ENCODE assay signal across 8 cellular contexts in the genomic region with DNA sequence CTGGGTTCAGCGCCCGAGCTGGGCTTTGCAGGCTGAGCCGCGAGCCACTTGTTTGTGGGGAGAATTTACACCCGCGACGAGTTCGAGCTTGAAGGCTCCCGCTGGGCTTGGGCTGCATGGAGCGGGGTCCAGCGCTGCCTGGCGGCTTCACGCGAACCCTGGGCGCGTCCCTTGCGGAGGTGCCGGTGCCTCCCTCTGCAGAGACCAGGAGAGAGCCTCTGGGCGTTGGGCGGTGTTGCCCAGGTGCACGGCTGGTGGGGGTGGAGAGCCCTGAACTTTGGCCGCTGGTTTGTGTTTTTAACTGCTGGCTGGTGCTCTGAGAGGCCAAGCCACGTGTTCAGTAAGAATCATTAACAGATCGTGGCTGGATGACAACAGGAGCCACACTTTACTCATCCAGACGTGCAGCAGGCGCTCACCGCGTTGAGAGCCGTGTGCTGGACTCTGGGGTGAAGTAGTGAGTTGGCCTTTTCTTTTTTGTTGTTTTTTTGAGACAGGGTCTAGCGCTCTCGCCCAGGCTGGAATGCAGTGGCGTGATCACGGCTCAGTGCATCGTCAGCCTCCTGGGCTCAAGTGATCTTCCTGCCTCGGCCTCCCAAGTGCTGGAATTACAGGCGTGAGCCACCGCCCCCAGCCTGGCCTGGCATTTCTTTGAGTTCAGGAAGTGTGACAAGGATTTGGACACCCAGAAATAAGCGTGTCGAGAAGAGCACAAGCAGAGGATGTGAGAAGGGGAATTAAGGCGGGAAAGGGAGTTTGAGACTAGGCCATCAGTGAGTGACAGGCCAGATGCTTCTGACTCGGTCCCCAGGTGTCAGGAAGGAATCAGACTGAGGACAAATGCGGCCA. TPM values are rescaled to one million over a fixed set of nuclear protein-coding genes. Genes with fewer than 3 reads are reported as not detected.
DNase-seq lines count a peak whose midpoint lies in the region; ATAC-seq, FAIRE-seq and TF ChIP-seq lines count a peak whose summit lies in the region.

No MANE protein-coding gene starts in this region.

- TF ChIP-seq EP300 in GM12878 (IDR thresholded peaks at IDR 0.05; ENCODE audit: borderline replicate concordance in 1 of 2, control insufficient read depth in 1 of 2, low read depth in 2 of 2, low read length in 2 of 2): no peak

- SMC1A ChIA-PET in GM12878 (lab: Charles Lee; ENCODE audit: uncharacterized antibody, unreplicated experiment): interaction anchor here (1.0 to 1.6 kb wide), 3 partner anchors 13 to 173 kb away, joined by 3 to 8 read pairs (median 6); a partner anchor contains a TSS

- H2BK12ac ChIP-seq in H9 (ENCODE audit: insufficient read length, low read depth, low read length): no peak overlapping the region

- peaks cover 0 to 5% of the 10 kb centered on the region in 2 experiments; a peak in 3 of 4 replicates for H3K36me3 ChIP-seq in GM12878 (ENCODE audit: control insufficient read depth in 2 of 2, insufficient read depth in 2 of 2, low read length in 1 of 2)
- H3K36me3 ChIP-seq in kidney (ENCODE audit: control insufficient read depth in 1 of 2, insufficient read depth in 2 of 2, low read length in 2 of 2): peaks cover 18 to 24% of the 10 kb centered on the region in 2 donors

- no peak overlapping the region for H2BK120ac ChIP-seq in H9 (ENCODE audit: low read depth, low read length, poor library complexity, severe bottlenecking)

- TF ChIP-seq CTCF in H9 (conservative IDR thresholded peaks at IDR 0.05): no peak
- no peak for TF ChIP-seq CTCF in LNCaP clone FGC (IDR thresholded peaks at IDR 0.05; ENCODE audit: control insufficient read depth, extremely low read depth, insufficient read depth)
- no peak for TF ChIP-seq CTCF in GM12878 (IDR thresholded peaks at IDR 0.05 in 2 of 3, conservative IDR thresholded peaks at IDR 0.05 in 1 of 3; ENCODE audit: control insufficient read depth in 2 of 3, extremely low read depth in 1 of 3, insufficient read depth in 1 of 3, low read depth in 3 of 3, low read length in 3 of 3)
- TF ChIP-seq CTCF in kidney (IDR thresholded peaks at IDR 0.05; ENCODE audit: borderline replicate concordance, extremely low read depth, insufficient read depth): no peak

- in situ Hi-C loops in GM12878 (cut with MboI): no loop called here

- H3K4me3 Mint-ChIP-seq in activated T-cell treated with anti-CD3 and anti-CD28 coated beads, Interleukin-2, amount 50 U/mL, for 4 hours: peak overlapping the region; percentile 90
- peak overlapping the region; percentile 83 to 87 for H3K4me3 Mint-ChIP-seq in H9

- H2BK15ac ChIP-seq in H9 (ENCODE audit: low read depth, low read length): no peak overlapping the region

- WGBS in H9 (ENCODE audit: extremely low coverage, insufficient read length, low lambda C conversion rate): no CpG with 5 or more reads among the region's 42 CpGs
- 4% methylated on average over 42 of the region's 42 CpGs for WGBS in GM12878 (ENCODE audit: insufficient coverage, insufficient replicate concordance, low lambda C conversion rate, missing lambda C conversion rate)

- peaks cover 9% of the 10 kb centered on the region for H3K4me1 Mint-ChIP-seq in activated T-cell treated with anti-CD3 and anti-CD28 coated beads, Interleukin-2, amount 50 U/mL, for 4 hours (ENCODE audit: low read depth)
- peaks cover 6 to 7% of the 10 kb centered on the region in 2 experiments for H3K4me1 Mint-ChIP-seq in H9

- no peaks in the 10 kb centered on the region for H3K4me1 ChIP-seq in H9 (ENCODE audit: insufficient read depth, low read length)
- peaks cover 6% of the 10 kb centered on the region; the same call in 1 of the 2 replicates for H3K4me1 ChIP-seq in GM12878 (ENCODE audit: control insufficient read depth, insufficient read depth, low read length)
- peaks cover 5 to 12% of the 10 kb centered on the region in 2 donors for H3K4me1 ChIP-seq in kidney (ENCODE audit: control insufficient read depth in 1 of 2, insufficient read depth in 1 of 2, low read depth in 1 of 2, low read length in 2 of 2)

- H3K9me3 Mint-ChIP-seq in activated T-cell treated with anti-CD3 and anti-CD28 coated beads, Interleukin-2, amount 50 U/mL, for 4 hours: no peaks in the 10 kb centered on the region
- peaks cover 33 to 37% of the 10 kb centered on the region in 2 experiments for H3K9me3 Mint-ChIP-seq in H9

- H4K8ac ChIP-seq in H9 (replicated peaks; ENCODE audit: insufficient read length, low read depth, low read length): no peak overlapping the region

- H3K4me2 ChIP-seq in H9 (ENCODE audit: insufficient read depth, insufficient read length, low read length) (peak overlapping the region; percentile 59), GM12878 (ENCODE audit: control insufficient read depth, insufficient read depth) (peak overlapping the region; percentile 82)

- no peak overlapping the region for H4K5ac ChIP-seq in H9 (ENCODE audit: insufficient read length, low read depth, low read length)

- H3K9me3 ChIP-seq in H9 (ENCODE audit: control insufficient read depth, low read depth, low read length) (peaks cover 14% of the 10 kb centered on the region), GM12878 (replicated peaks; ENCODE audit: control insufficient read depth, insufficient read depth, low read length) (no peaks in the 10 kb centered on the region; the same call in 2 of the 3 replicates), kidney (ENCODE audit: control insufficient read depth in 1 of 2, low read length in 2 of 2) (no peaks in the 10 kb centered on the region)

- H3K27me3 ChIP-seq in H9 (ENCODE audit: insufficient read depth, low read length) (no peaks in the 10 kb centered on the region), GM12878 (replicated peaks in 1 of 2; ENCODE audit: control insufficient read depth in 2 of 2, insufficient read depth in 2 of 2, low read length in 1 of 2) (no peaks in the 10 kb centered on the region)

- peak overlapping the region; percentile 84; the same call in 1 of the 2 replicates for H3K14ac ChIP-seq in H9 (ENCODE audit: insufficient read depth, low read length)

- H2BK5ac ChIP-seq in H9 (ENCODE audit: insufficient read length, low read length): no peak overlapping the region

- H3K27ac Mint-ChIP-seq in H9: peak overlapping the region in 2 of 3 experiments; percentile 62 to 85; a peak in 5 of 7 replicates

- CTCF ChIA-PET in GM12878 (lab: Yijun Ruan, JAX): interaction anchor here (0.8 to 1.5 kb wide), 4 partner anchors 13 to 224 kb away, joined by 3 to 12 read pairs (median 3); no protein-coding TSS in a partner anchor

- H3K4me3 ChIP-seq in LNCaP clone FGC (ENCODE audit: low read depth, low read length) (peak overlapping the region; percentile 85), GM12878 (peak overlapping the region; percentile 88), kidney (ENCODE audit: low read length in 2 of 2) (peak overlapping the region; percentile 61 to 85)

- H3K9ac ChIP-seq in H9 (ENCODE audit: extremely low read depth, insufficient read length, low read length) (peak overlapping the region; percentile 69), GM12878 (ENCODE audit: control insufficient read depth, insufficient read depth, low read length) (peak overlapping the region; percentile 87), kidney (ENCODE audit: low read length in 2 of 2) (peak overlapping the region; percentile 25 to 61)

- no peak for TF ChIP-seq POLR2A in GM12878 (IDR thresholded peaks at IDR 0.05; ENCODE audit: low read depth, low read length)

- no peaks in the 10 kb centered on the region for H3K27me3 Mint-ChIP-seq in activated T-cell treated with anti-CD3 and anti-CD28 coated beads, Interleukin-2, amount 50 U/mL, for 4 hours (ENCODE audit: low read depth)
- H3K27me3 Mint-ChIP-seq in H9 (ENCODE audit: low read depth): peaks cover 3% of the 10 kb centered on the region

- H3K79me2 ChIP-seq in H9 (ENCODE audit: insufficient read depth, low read length) (no peaks in the 10 kb centered on the region), GM12878 (ENCODE audit: control insufficient read depth, insufficient read depth, low read length) (peaks cover 11% of the 10 kb centered on the region)

- H2AFZ ChIP-seq in H9 (ENCODE audit: low read length) (no peak overlapping the region), GM12878 (ENCODE audit: control insufficient read depth, low read depth, low read length) (peak overlapping the region; percentile 97)

- H2AK5ac ChIP-seq in H9 (ENCODE audit: insufficient read length, low read length): no peak overlapping the region

- H3K27ac ChIP-seq in H9 (ENCODE audit: insufficient read length, low read depth, low read length): no peak overlapping the region
- H3K27ac ChIP-seq in GM12878 (ENCODE audit: control insufficient read depth, insufficient read depth): peak overlapping the region; percentile 93
- H3K27ac ChIP-seq in kidney (ENCODE audit: low read depth in 2 of 2, low read length in 2 of 2): peak overlapping the region; percentile 81 to 95

- peak; percentile 26 to 44 for ATAC-seq in activated T-cell treated with anti-CD3 and anti-CD28 coated beads, Interleukin-2, amount 50 U/mL, for 4 hours
- ATAC-seq in GM12878: peak; percentile 85
- ATAC-seq in stimulated activated naive CD8-positive, alpha-beta T cell treated with anti-CD3 and anti-CD28 coated beads, Interleukin-15, Interleukin-2, amounts not matched to agents 100 U/mL and 50 U/mL, for 24 hours: peak; percentile 41

- peaks cover 8% of the 10 kb centered on the region for H3K23me2 ChIP-seq in H9 (ENCODE audit: insufficient read length, low read depth, low read length, poor library complexity, severe bottlenecking)

- POLR2A ChIA-PET in GM12878 (lab: Charles Lee): interaction anchor here (0.5 to 2.1 kb wide), 6 partner anchors 9 to 338 kb away, joined by 3 to 19 read pairs (median 4); a partner anchor contains a TSS

- no TSS peak for BruUV-seq in GM12878 (replicated peaks; lab: Mats Ljungman, UMichigan)

- H4K20me1 ChIP-seq in H9 (ENCODE audit: control insufficient read depth, insufficient read depth, insufficient read length) (no peaks in the 10 kb centered on the region), GM12878 (ENCODE audit: control insufficient read depth, insufficient read depth) (no peaks in the 10 kb centered on the region)

- no peak overlapping the region for H3T11ph ChIP-seq in H9 (ENCODE audit: low read length)

- no peaks in the 10 kb centered on the region for H3K79me1 ChIP-seq in H9 (ENCODE audit: insufficient read depth, low read depth, low read length, poor library complexity, severe bottlenecking)

- intact Hi-C loops in GM12878 (cut with micrococcal nuclease; ENCODE audit: unreplicated experiment): no loop called here
- intact Hi-C loops in kidney (cut with DNase I): no loop called here

- DNase-seq in activated T-cell treated with anti-CD3 and anti-CD28 coated beads, Interleukin-2, amount 50 U/mL, for 4 hours: no peak
- DNase-seq in activated T-cell treated with anti-CD3 and anti-CD28 coated beads, Interleukin-2, amount 50 U/mL, for 1 hour: no peak
- DNase-seq in H9: no peak
- DNase-seq in LNCaP clone FGC (ENCODE audit: low read depth): peak; percentile 38
- peak; percentile 24 for DNase-seq in GM12878 (ENCODE audit: low read depth, low spot score)
- peak; percentile 86 for DNase-seq in kidney
- DNase-seq in stimulated activated naive CD8-positive, alpha-beta T cell treated with anti-CD3 and anti-CD28 coated beads, Interleukin-15, Interleukin-2, amounts not matched to agents 100 U/mL and 50 U/mL, for 24 hours: peak; percentile 31
- DNase-seq in DMS153 treated with DMSO at 0.1 percent for 48 hours (lab: John Stamatoyannopoulos, UW; ENCODE audit: unreplicated experiment): no peak

- FAIRE-seq in GM12878 (lab: Jason Lieb, UNC): no peak
- no peak for FAIRE-seq in kidney (lab: Jason Lieb, UNC)

- no peak overlapping the region for H3K56ac ChIP-seq in H9 (ENCODE audit: insufficient read length, low read depth, low read length)

- no peak overlapping the region for H2BK20ac ChIP-seq in H9 (ENCODE audit: low read depth, low read length, poor library complexity, severe bottlenecking)

- TF ChIP-seq RAD21 in GM12878 (IDR thresholded peaks at IDR 0.05; ENCODE audit: insufficient read depth, low read depth, low read length): no peak

- H3K4ac ChIP-seq in H9 (ENCODE audit: low read depth, low read length): no peak overlapping the region

- H3K36me3 Mint-ChIP-seq in activated T-cell treated with anti-CD3 and anti-CD28 coated beads, Interleukin-2, amount 50 U/mL, for 4 hours (ENCODE audit: insufficient read depth): peaks cover 6% of the 10 kb centered on the region
- H3K36me3 Mint-ChIP-seq in H9 (ENCODE audit: insufficient read depth in 1 of 3, low read depth in 3 of 3): peaks cover 58 to 76% (median 65%) of the 10 kb centered on the region in 3 experiments

- H3K23ac ChIP-seq in H9 (ENCODE audit: insufficient read length, low read depth, low read length): no peak overlapping the region

- RAD21 ChIA-PET in GM12878 (lab: Charles Lee; ENCODE audit: unreplicated experiment): interaction anchor here (1.5 kb wide), 1 partner anchor 13 kb away, joined by 19 read pairs; a partner anchor contains a TSS

- H4K91ac ChIP-seq in H9 (ENCODE audit: insufficient read length, low read depth, low read length): no peak overlapping the region

- H3K18ac ChIP-seq in H9 (ENCODE audit: insufficient read length, low read depth, low read length): no peak overlapping the region

RNA-seq across cellular contexts. Expression of a gene that starts 0.8 kb away (rescaled TPM):
- total RNA-seq in activated T-cell treated with anti-CD3 and anti-CD28 coated beads, Interleukin-2, amount 50 U/mL, for 4 hours: 10 to 100 TPM; 76.3 to 82.5 (median 81.9) TPM
- total RNA-seq in H9 (2021): 76.6 and 77.1 TPM in 2 replicates
- 80.3 and 89.1 TPM in 2 replicates for total RNA-seq in GM12878 (2013; cell fraction: nucleolus; rRNA removed)
- total RNA-seq in GM12878 (2014; rRNA removed): 31.8 and 41.9 TPM in 2 replicates
- total RNA-seq in GM12878 (2014; rRNA removed; fragmentation: Illumina TruSeq; extraction: Trizol): 20.8 and 23.5 TPM in 2 replicates
- 45.3 and 58.7 TPM in 2 replicates for total RNA-seq in GM12878 (2021)
- polyA plus RNA-seq in GM12878 (2011; ENCODE audit: low read depth): 15.0 TPM
- 22.1 and 30.1 TPM in 2 replicates for polyA plus RNA-seq in GM12878 (2011; rRNA removed)
- polyA plus RNA-seq in GM12878 (2011; cell fraction: cytosol; rRNA removed): 29.8 and 38.2 TPM in 2 replicates
- polyA plus RNA-seq in GM12878 (2011; cell fraction: nucleus; rRNA removed): 306 and 334 TPM in 2 replicates
- 38.8 and 67.0 TPM in 2 replicates for polyA plus RNA-seq in GM12878 (2012)
- 12.1 and 26.5 TPM in 2 replicates for polyA plus RNA-seq in GM12878 (2014; fragmentation: Illumina TruSeq; extraction: Trizol)
- 1 to 10 TPM; 1.5 to 2.5 TPM for polyA plus RNA-seq in GM12878 (2014; fragmentation: Nextera tagmentation; extraction: Ambion mirVana)
- 56.8 and 58.6 TPM in 2 replicates for polyA plus RNA-seq in GM12878 (2014; rRNA removed)
- 10 to 100 TPM; 54.1 to 55.6 TPM for polyA plus RNA-seq in GM12878 (2016; fragmentation: Nextera tagmentation; extraction: Ambion mirVana)
- 15.4 and 20.6 TPM in 2 replicates for polyA minus RNA-seq in GM12878 (2011; rRNA and poly(A)+ RNA removed)
- polyA minus RNA-seq in GM12878 (2011; cell fraction: cytosol; rRNA and poly(A)+ RNA removed): 6.1 and 9.0 TPM in 2 replicates
- 22.2 and 33.6 TPM in 2 replicates for polyA minus RNA-seq in GM12878 (2011; cell fraction: nucleus; rRNA and poly(A)+ RNA removed)
- total RNA-seq in kidney: 118 TPM
- polyA plus RNA-seq in kidney (ENCODE audit: insufficient read depth, low read depth, low replicate concordance): 82.6 TPM

RNA-seq across cellular contexts. Expression of a gene that starts 14.2 kb away (rescaled TPM):
- 10 to 100 TPM; 13.6 to 16.4 (median 14.3) TPM for total RNA-seq in activated T-cell treated with anti-CD3 and anti-CD28 coated beads, Interleukin-2, amount 50 U/mL, for 4 hours
- total RNA-seq in H9 (2021) (27.1 and 27.4 TPM in 2 replicates), GM12878 (2014; rRNA removed) (4.9 and 6.9 TPM in 2 replicates), GM12878 (2014; rRNA removed; fragmentation: Illumina TruSeq; extraction: Trizol) (0.78 and 1.0 TPM in 2 replicates), GM12878 (2021) (6.9 and 7.8 TPM in 2 replicates), kidney (15.1 TPM)
- 13.1 and 19.3 TPM in 2 replicates for total RNA-seq in GM12878 (2013; cell fraction: nucleolus; rRNA removed)
- 0.71 TPM for polyA plus RNA-seq in GM12878 (2011; ENCODE audit: low read depth)
- polyA plus RNA-seq in GM12878 (2011; rRNA removed) (1.2 and 2.3 TPM in 2 replicates), GM12878 (2014; fragmentation: Illumina TruSeq; extraction: Trizol) (0.24 TPM in 1 of 2 replicates, not detected in the other), GM12878 (2014; fragmentation: Nextera tagmentation; extraction: Ambion mirVana) (under 1 TPM in 1 of 2 experiments, not detected in 1; 0.20 TPM), GM12878 (2014; rRNA removed) (4.7 and 6.0 TPM in 2 replicates), GM12878 (2016; fragmentation: Nextera tagmentation; extraction: Ambion mirVana) (1 to 10 TPM; 3.9 to 5.9 TPM), kidney (ENCODE audit: insufficient read depth, low read depth, low replicate concordance) (12.6 TPM)
- polyA plus RNA-seq in GM12878 (2011; cell fraction: cytosol; rRNA removed): 4.6 and 6.8 TPM in 2 replicates
- 12.6 and 15.8 TPM in 2 replicates for polyA plus RNA-seq in GM12878 (2011; cell fraction: nucleus; rRNA removed)
- polyA plus RNA-seq in GM12878 (2012): 5.0 and 6.2 TPM in 2 replicates
- polyA minus RNA-seq in GM12878 (2011; rRNA and poly(A)+ RNA removed): 0.73 and 3.6 TPM in 2 replicates
- 3.3 and 3.7 TPM in 2 replicates for polyA minus RNA-seq in GM12878 (2011; cell fraction: cytosol; rRNA and poly(A)+ RNA removed)
- polyA minus RNA-seq in GM12878 (2011; cell fraction: nucleus; rRNA and poly(A)+ RNA removed): 4.5 and 8.3 TPM in 2 replicates

RNA-seq across cellular contexts. Expression of a gene that starts 29.7 kb away (rescaled TPM):
- total RNA-seq in activated T-cell treated with anti-CD3 and anti-CD28 coated beads, Interleukin-2, amount 50 U/mL, for 4 hours: 10 to 100 TPM in 1 of 3 donors, 1 to 10 TPM in 2; 7.5 to 11.8 (median 8.0) TPM
- total RNA-seq in H9 (2021) (17.4 and 17.8 TPM in 2 replicates), GM12878 (2014; rRNA removed) (5.1 and 6.9 TPM in 2 replicates), GM12878 (2014; rRNA removed; fragmentation: Illumina TruSeq; extraction: Trizol) (5.6 and 7.1 TPM in 2 replicates), GM12878 (2021) (11.1 and 12.1 TPM in 2 replicates), kidney (16.3 TPM)
- total RNA-seq in GM12878 (2013; cell fraction: nucleolus; rRNA removed): 7.8 and 9.2 TPM in 2 replicates
- 1.7 TPM for polyA plus RNA-seq in GM12878 (2011; ENCODE audit: low read depth)
- polyA plus RNA-seq in GM12878 (2011; rRNA removed) (2.4 and 3.4 TPM in 2 replicates), GM12878 (2014; fragmentation: Illumina TruSeq; extraction: Trizol) (4.9 and 8.3 TPM in 2 replicates), GM12878 (2014; fragmentation: Nextera tagmentation; extraction: Ambion mirVana) (1 to 10 TPM; 1.1 to 2.9 TPM), GM12878 (2014; rRNA removed) (8.1 and 10.9 TPM in 2 replicates), GM12878 (2016; fragmentation: Nextera tagmentation; extraction: Ambion mirVana) (10 to 100 TPM; 15.7 to 15.8 TPM), kidney (ENCODE audit: insufficient read depth, low read depth, low replicate concordance) (13.4 TPM)
- polyA plus RNA-seq in GM12878 (2011; cell fraction: cytosol; rRNA removed): 3.1 and 3.8 TPM in 2 replicates
- polyA plus RNA-seq in GM12878 (2011; cell fraction: nucleus; rRNA removed): 7.6 and 9.4 TPM in 2 replicates
- polyA plus RNA-seq in GM12878 (2012): 2.9 and 6.0 TPM in 2 replicates
- 2.6 and 3.4 TPM in 2 replicates for polyA minus RNA-seq in GM12878 (2011; rRNA and poly(A)+ RNA removed)
- 0.94 and 2.3 TPM in 2 replicates for polyA minus RNA-seq in GM12878 (2011; cell fraction: cytosol; rRNA and poly(A)+ RNA removed)
- polyA minus RNA-seq in GM12878 (2011; cell fraction: nucleus; rRNA and poly(A)+ RNA removed): 2.2 and 4.1 TPM in 2 replicates

RNA-seq across cellular contexts. Expression of a gene that starts 29.8 kb away (rescaled TPM):
- total RNA-seq in activated T-cell treated with anti-CD3 and anti-CD28 coated beads, Interleukin-2, amount 50 U/mL, for 4 hours: 100 to 1,000 TPM; 108 to 111 (median 108) TPM
- total RNA-seq in H9 (2021): 85.4 and 89.6 TPM in 2 replicates
- 31.4 and 32.8 TPM in 2 replicates for total RNA-seq in GM12878 (2013; cell fraction: nucleolus; rRNA removed)
- total RNA-seq in GM12878 (2014; rRNA removed): 59.0 and 67.8 TPM in 2 replicates
- total RNA-seq in GM12878 (2014; rRNA removed; fragmentation: Illumina TruSeq; extraction: Trizol): 36.3 and 41.5 TPM in 2 replicates
- 81.4 and 85.3 TPM in 2 replicates for total RNA-seq in GM12878 (2021)
- polyA plus RNA-seq in GM12878 (2011; ENCODE audit: low read depth): 26.0 TPM
- 20.7 and 41.0 TPM in 2 replicates for polyA plus RNA-seq in GM12878 (2011; rRNA removed)
- polyA plus RNA-seq in GM12878 (2011; cell fraction: cytosol; rRNA removed): 64.0 and 95.0 TPM in 2 replicates
- polyA plus RNA-seq in GM12878 (2011; cell fraction: nucleus; rRNA removed): 140 and 176 TPM in 2 replicates
- polyA plus RNA-seq in GM12878 (2012): 48.6 and 57.5 TPM in 2 replicates
- polyA plus RNA-seq in GM12878 (2014; fragmentation: Illumina TruSeq; extraction: Trizol): 12.3 and 36.2 TPM in 2 replicates
- 1 to 10 TPM; 1.0 to 3.8 TPM for polyA plus RNA-seq in GM12878 (2014; fragmentation: Nextera tagmentation; extraction: Ambion mirVana)
- polyA plus RNA-seq in GM12878 (2014; rRNA removed): 82.8 and 97.4 TPM in 2 replicates
- 10 to 100 TPM; 81.2 to 86.7 TPM for polyA plus RNA-seq in GM12878 (2016; fragmentation: Nextera tagmentation; extraction: Ambion mirVana)
- polyA minus RNA-seq in GM12878 (2011; rRNA and poly(A)+ RNA removed): 35.8 and 61.5 TPM in 2 replicates
- polyA minus RNA-seq in GM12878 (2011; cell fraction: cytosol; rRNA and poly(A)+ RNA removed): 25.9 and 29.3 TPM in 2 replicates
- 16.7 and 27.9 TPM in 2 replicates for polyA minus RNA-seq in GM12878 (2011; cell fraction: nucleus; rRNA and poly(A)+ RNA removed)
- 96.1 TPM for total RNA-seq in kidney
- 71.3 TPM for polyA plus RNA-seq in kidney (ENCODE audit: insufficient read depth, low read depth, low replicate concordance)

RNA-seq across cellular contexts. Expression of a gene that starts 33.4 kb away (rescaled TPM):
- 1 to 10 TPM; 2.2 to 4.8 (median 2.9) TPM for total RNA-seq in activated T-cell treated with anti-CD3 and anti-CD28 coated beads, Interleukin-2, amount 50 U/mL, for 4 hours
- total RNA-seq in H9 (2021): 5.6 and 6.0 TPM in 2 replicates
- 1.4 and 1.6 TPM in 2 replicates for total RNA-seq in GM12878 (2013; cell fraction: nucleolus; rRNA removed)
- 1.2 and 1.4 TPM in 2 replicates for total RNA-seq in GM12878 (2014; rRNA removed)
- 0.64 and 1.0 TPM in 2 replicates for total RNA-seq in GM12878 (2014; rRNA removed; fragmentation: Illumina TruSeq; extraction: Trizol)
- total RNA-seq in GM12878 (2021): 2.7 and 3.0 TPM in 2 replicates
- polyA plus RNA-seq in GM12878 (2011; ENCODE audit: low read depth): 1.1 TPM
- polyA plus RNA-seq in GM12878 (2011; rRNA removed): 0.35 and 0.65 TPM in 2 replicates
- 0.94 and 1.7 TPM in 2 replicates for polyA plus RNA-seq in GM12878 (2011; cell fraction: cytosol; rRNA removed)
- 6.4 and 8.4 TPM in 2 replicates for polyA plus RNA-seq in GM12878 (2011; cell fraction: nucleus; rRNA removed)
- polyA plus RNA-seq in GM12878 (2012): 3.2 and 3.3 TPM in 2 replicates
- 0.06 and 1.0 TPM in 2 replicates for polyA plus RNA-seq in GM12878 (2014; fragmentation: Illumina TruSeq; extraction: Trizol)
- polyA plus RNA-seq in GM12878 (2014; fragmentation: Nextera tagmentation; extraction: Ambion mirVana): 1 to 10 TPM in 1 of 2 experiments, under 1 TPM in 1; 0.85 to 1.1 TPM
- 2.8 and 4.2 TPM in 2 replicates for polyA plus RNA-seq in GM12878 (2014; rRNA removed)
- 1 to 10 TPM; 1.0 to 1.5 TPM for polyA plus RNA-seq in GM12878 (2016; fragmentation: Nextera tagmentation; extraction: Ambion mirVana)
- 0.51 and 0.82 TPM in 2 replicates for polyA minus RNA-seq in GM12878 (2011; rRNA and poly(A)+ RNA removed)
- polyA minus RNA-seq in GM12878 (2011; cell fraction: cytosol; rRNA and poly(A)+ RNA removed): 0.83 and 1.3 TPM in 2 replicates
- polyA minus RNA-seq in GM12878 (2011; cell fraction: nucleus; rRNA and poly(A)+ RNA removed): 0.48 and 1.4 TPM in 2 replicates
- 24.4 TPM for total RNA-seq in kidney
- 18.3 TPM for polyA plus RNA-seq in kidney (ENCODE audit: insufficient read depth, low read depth, low replicate concordance)

Comparison
In these comparisons a context has a peak if more than half of its experiments do, and no peak if none do; other contexts are left out.
1. ATAC-seq: peak in every context shown above with its lines; median percentile 85 in GM12878; 41 in stimulated activated naive CD8-positive, alpha-beta T cell treated with anti-CD3 and anti-CD28 coated beads, Interleukin-15, Interleukin-2, amounts not matched to agents 100 U/mL and 50 U/mL, for 24 hours; 35 in activated T-cell treated with anti-CD3 and anti-CD28 coated beads, Interleukin-2, amount 50 U/mL, for 4 hours.
2. DNase-seq: peak in LNCaP clone FGC (single experiment), GM12878 (single experiment), kidney (single experiment) and stimulated activated naive CD8-positive, alpha-beta T cell treated with anti-CD3 and anti-CD28 coated beads, Interleukin-15, Interleukin-2, amounts not matched to agents 100 U/mL and 50 U/mL, for 24 hours (single experiment); none in activated T-cell treated with anti-CD3 and anti-CD28 coated beads, Interleukin-2, amount 50 U/mL, for 4 hours (single experiment), activated T-cell treated with anti-CD3 and anti-CD28 coated beads, Interleukin-2, amount 50 U/mL, for 1 hour (single experiment), H9 (single experiment) and DMS153 treated with DMSO at 0.1 percent for 48 hours (single experiment).
3. Peak in every context shown above with its lines, with median percentiles within 50 percentile points of each other: H3K9ac ChIP-seq and H3K4me3 ChIP-seq.